ENCODE assay signal across 23 cellular contexts in genomic region chr3:109943181-109943580, GRCh38.
"Had no signal": no experiment of that assay in that cellular context is flagged by ENCODE, and none has a peak within 500 bp of the region (broad histone marks: within the 10 kb centered on the region; RNA-seq: fewer than 3 reads in every experiment).

No MANE protein-coding gene starts in this region.

- H3K27me3 Mint-ChIP-seq: effector memory CD8-positive, alpha-beta T cell; naive thymus-derived CD8-positive, alpha-beta T cell; progenitor cell of endocrine pancreas had no signal

- H3K9me3 Mint-ChIP-seq: activated naive CD4-positive, alpha-beta T cell treated with anti-CD3 and anti-CD28 coated beads, Interleukin-2, amount 50 U/mL, for 72 hours; activated T-helper 1 cell treated with anti-CD3 and anti-CD28 coated beads, Interleukin-12 subunit alpha, Interleukin-12 subunit beta, Interleukin-2, Interleukin-4 antibody, amounts not matched to agents 30 ng/mL and 10 ng/mL and 1 ng/mL, durations not matched to agents 14 hours and 24 hours and 36 hours; effector memory CD8-positive, alpha-beta T cell; neural progenitor cell had no signal

- DNase-seq: activated CD4-positive, alpha-beta T cell treated with anti-CD3 and anti-CD28 coated beads for 1 hour; activated CD4-positive, alpha-beta T cell treated with anti-CD3 and anti-CD28 coated beads, Interleukin-2, amount 50 U/mL, for 1 hour; activated CD8-positive, alpha-beta T cell treated with anti-CD3 and anti-CD28 coated beads, Interleukin-2, amount 10 ng/mL, durations not matched to agents 7 days and 5 days; activated gamma-delta T cell treated with Interleukin-2 at 50 U/mL for 16 hours; adrenal gland; brain microvascular endothelial cell; caudate nucleus; dorsolateral prefrontal cortex; effector memory CD8-positive, alpha-beta T cell; foreskin keratinocyte; left lung; naive thymus-derived CD8-positive, alpha-beta T cell; retina; spleen; stimulated activated CD4-positive, alpha-beta T cell treated with anti-CD3 and anti-CD28 coated beads, Interleukin-4, amount 100 ng/mL, for 24 hours; stimulated activated naive CD4-positive, alpha-beta T cell treated with Interleukin-2 at 50 U/mL for 16 hours; T-helper 1 cell; upper lobe of left lung had no signal

- H3K4me3 Mint-ChIP-seq: activated CD8-positive, alpha-beta T cell treated with anti-CD3 and anti-CD28 coated beads, Interleukin-2, amount 10 ng/mL, durations not matched to agents 7 days and 5 days; activated T-helper 1 cell treated with anti-CD3 and anti-CD28 coated beads, Interleukin-12 subunit alpha, Interleukin-12 subunit beta, Interleukin-2, Interleukin-4 antibody, amounts not matched to agents 30 ng/mL and 10 ng/mL and 1 ng/mL, durations not matched to agents 14 hours and 24 hours and 36 hours; effector memory CD8-positive, alpha-beta T cell; naive thymus-derived CD8-positive, alpha-beta T cell; neural progenitor cell had no signal

- H3K27ac Mint-ChIP-seq: activated CD8-positive, alpha-beta T cell treated with anti-CD3 and anti-CD28 coated beads, Interleukin-2, amount 10 ng/mL, durations not matched to agents 7 days and 5 days; activated naive CD4-positive, alpha-beta T cell treated with anti-CD3 and anti-CD28 coated beads, Interleukin-2, amount 50 U/mL, for 72 hours; activated T-helper 1 cell treated with anti-CD3 and anti-CD28 coated beads, Interleukin-12 subunit alpha, Interleukin-12 subunit beta, Interleukin-2, Interleukin-4 antibody, amounts not matched to agents 30 ng/mL and 10 ng/mL and 1 ng/mL, durations not matched to agents 14 hours and 24 hours and 36 hours; effector memory CD8-positive, alpha-beta T cell; neural progenitor cell; progenitor cell of endocrine pancreas had no signal

- H3K4me1 Mint-ChIP-seq: naive thymus-derived CD8-positive, alpha-beta T cell; neural progenitor cell had no signal

- H3K4me3 ChIP-seq: adrenal gland, ascending aorta, dorsolateral prefrontal cortex, left lung, neural progenitor cell, spleen, upper lobe of left lung had no signal

- H3K36me3 Mint-ChIP-seq: activated naive CD4-positive, alpha-beta T cell treated with anti-CD3 and anti-CD28 coated beads, Interleukin-2, amount 50 U/mL, for 72 hours; naive thymus-derived CD8-positive, alpha-beta T cell; neural progenitor cell had no signal
